In the genomic region with DNA sequence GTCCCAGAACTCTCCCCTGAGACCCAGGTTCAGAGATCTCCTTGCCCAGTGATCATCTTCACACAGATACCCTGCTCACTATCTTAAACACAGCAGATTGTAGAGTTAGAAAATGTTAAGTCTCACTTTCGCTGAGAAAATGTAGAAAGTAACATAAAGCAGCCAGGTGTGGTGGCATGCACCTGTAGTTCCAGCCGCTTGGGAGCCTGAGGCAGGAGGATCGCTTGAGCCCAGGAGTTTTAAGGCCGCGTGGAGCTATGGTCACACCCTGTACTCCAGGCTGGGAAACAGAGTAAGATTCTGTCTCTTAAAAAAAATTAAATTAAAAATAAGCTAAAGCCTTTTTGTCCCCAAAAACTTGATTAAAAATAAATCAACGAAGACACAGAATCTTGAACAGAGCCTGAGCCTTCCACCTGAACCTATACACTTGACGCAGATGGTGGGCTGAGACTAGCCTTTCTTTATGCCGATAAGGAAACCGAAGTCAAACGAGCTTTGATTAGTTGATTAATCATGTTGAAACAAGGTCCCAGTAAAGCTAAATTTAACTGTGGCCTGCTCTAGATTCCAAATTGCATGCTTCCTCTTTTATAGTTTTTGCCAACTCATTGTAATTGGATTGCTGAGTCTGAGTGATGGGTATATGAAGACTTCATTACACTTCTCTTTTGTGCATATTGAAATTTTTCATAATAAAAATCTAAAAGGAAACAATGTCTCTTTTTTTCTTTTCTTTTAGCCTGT, we compare ENCODE assay signal across 9 cellular contexts. TPM values are rescaled to one million over a fixed set of nuclear protein-coding genes. Genes with fewer than 3 reads are reported as not detected.
A peak's percentile ranks its signal among the peaks of the same experiment; 100 is the strongest.
DNase-seq lines count a peak whose midpoint lies in the region; ATAC-seq and TF ChIP-seq lines count a peak whose summit lies in the region.
"Had no signal": no experiment of that assay in that cellular context is flagged by ENCODE, and none has a peak within 500 bp of the region (broad histone marks: within the 10 kb centered on the region; RNA-seq: fewer than 3 reads in every experiment).

No MANE protein-coding gene starts in this region.

- POLR2A ChIA-PET in IMR-90 (lab: Charles Lee; ENCODE audit: unreplicated experiment): no interaction called here
- POLR2A ChIA-PET in activated naive CD8-positive, alpha-beta T cell treated with anti-CD3 and anti-CD28 coated beads, Interleukin-2, amount 10 ng/mL, durations not matched to agents 7 days and 5 days (lab: Charles Lee): interaction anchor here (0.8 to 3.0 kb wide), 8 partner anchors 9 to 36 kb away, joined by 3 to 25 read pairs (median 6); no protein-coding TSS in a partner anchor

- peaks cover 37% of the 10 kb centered on the region for H3K4me1 Mint-ChIP-seq in activated naive CD8-positive, alpha-beta T cell treated with anti-CD3 and anti-CD28 coated beads, Interleukin-2, amount 10 ng/mL, durations not matched to agents 7 days and 5 days

- peak overlapping the region; percentile 69 for H3K4me3 Mint-ChIP-seq in activated naive CD8-positive, alpha-beta T cell treated with anti-CD3 and anti-CD28 coated beads, Interleukin-2, amount 10 ng/mL, durations not matched to agents 7 days and 5 days
- H3K4me3 Mint-ChIP-seq: WTC11 had no signal

- H3K4me3 ChIP-seq in IMR-90 (ENCODE audit: insufficient read depth, low read depth, low read length) (no peak overlapping the region), HAP-1 (no peak overlapping the region)

- H3K79me1 ChIP-seq in IMR-90 (ENCODE audit: low read depth in 1 of 2, low read length in 2 of 2): no peaks in the 10 kb centered on the region

- no peak overlapping the region for H2BK20ac ChIP-seq in IMR-90 (ENCODE audit: low read depth, low read length)

- peaks cover 16% of the 10 kb centered on the region for H3K36me3 Mint-ChIP-seq in activated naive CD8-positive, alpha-beta T cell treated with anti-CD3 and anti-CD28 coated beads, Interleukin-2, amount 10 ng/mL, durations not matched to agents 7 days and 5 days

- TF ChIP-seq POLR2A in IMR-90 (IDR thresholded peaks at IDR 0.05; ENCODE audit: low read depth, low read length): no peak

- H3K4me1 ChIP-seq in IMR-90 (ENCODE audit: control insufficient read depth, insufficient read depth, low read length) (peaks cover 12% of the 10 kb centered on the region), HAP-1 (peaks cover 15% of the 10 kb centered on the region)

- H2AFZ ChIP-seq in IMR-90 (replicated peaks; ENCODE audit: low read length, poor library complexity): no peak overlapping the region

- TF ChIP-seq RAD21 in IMR-90 (IDR thresholded peaks at IDR 0.05; ENCODE audit: low read length): no peak

- H3K14ac ChIP-seq in IMR-90 (replicated peaks; ENCODE audit: low read depth, low read length): no peak overlapping the region

- TF ChIP-seq CTCF in IMR-90 (conservative IDR thresholded peaks at IDR 0.05; ENCODE audit: low read depth, low read length): no peak

- peak; percentile 33 for ATAC-seq in GM18517 (IDR thresholded peaks at IDR 0.05; ENCODE audit: unreplicated experiment)
- ATAC-seq in GM21619 (IDR thresholded peaks at IDR 0.05; ENCODE audit: unreplicated experiment): peak; percentile 21
- no peak for ATAC-seq in IMR-90 (ENCODE audit: low read depth)
- peak; percentile 1 for ATAC-seq in activated naive CD8-positive, alpha-beta T cell treated with anti-CD3 and anti-CD28 coated beads, Interleukin-2, amount 10 ng/mL, durations not matched to agents 7 days and 5 days (ENCODE audit: low read depth)
- ATAC-seq: WTC11 had no signal

- no peak overlapping the region for H2BK5ac ChIP-seq in IMR-90 (ENCODE audit: low read depth, low read length, poor library complexity, severe bottlenecking)

- no peak overlapping the region for H3K23ac ChIP-seq in IMR-90 (ENCODE audit: low read depth, low read length)

- in situ Hi-C loops in IMR-90 (cut with MboI; ENCODE audit: low sequenced_read_pairs): no loop called here
- in situ Hi-C loops in HAP-1 (cut with MboI; ENCODE audit: low sequenced_read_pairs): no loop called here

- no peak for DNase-seq in IMR-90
- no peak for DNase-seq in activated naive CD8-positive, alpha-beta T cell treated with anti-CD3 and anti-CD28 coated beads, Interleukin-2, amount 10 ng/mL, durations not matched to agents 7 days and 5 days
- no peak for DNase-seq in HAP-1 (ENCODE audit: low spot score in 2 of 2)
- no peak for DNase-seq in NCI-H526 (lab: John Stamatoyannopoulos, UW)
- DNase-seq in NCI-H2196 treated with DMSO at 0.1 percent for 48 hours (lab: John Stamatoyannopoulos, UW; ENCODE audit: unreplicated experiment): no peak
- DNase-seq in NK-92 (lab: John Stamatoyannopoulos, UW; ENCODE audit: unreplicated experiment): no peak

- peaks cover 6% of the 10 kb centered on the region; the same call in 1 of the 2 replicates for H3K9me1 ChIP-seq in IMR-90 (ENCODE audit: insufficient read depth, low read length)

- 0 out of 2 replicates have a peak overlapping the region, but pooled peaks have one; percentile 9 for H3K4ac ChIP-seq in IMR-90 (ENCODE audit: low read depth, low read length)

- H3K27ac Mint-ChIP-seq in activated naive CD8-positive, alpha-beta T cell treated with anti-CD3 and anti-CD28 coated beads, Interleukin-2, amount 10 ng/mL, durations not matched to agents 7 days and 5 days: peak overlapping the region; percentile 96
- H3K27ac Mint-ChIP-seq: WTC11 had no signal

- H3K27me3 Mint-ChIP-seq in activated naive CD8-positive, alpha-beta T cell treated with anti-CD3 and anti-CD28 coated beads, Interleukin-2, amount 10 ng/mL, durations not matched to agents 7 days and 5 days: no peaks in the 10 kb centered on the region

- no peak overlapping the region for H2BK120ac ChIP-seq in IMR-90 (ENCODE audit: low read depth, low read length)

- no TSS peak for BruUV-seq in IMR-90 (replicated peaks; lab: Mats Ljungman, UMichigan)

- WGBS in IMR-90 (ENCODE audit: extremely low coverage in 2 of 2, insufficient read length in 1 of 2), 2 experiments: no CpG with 5 or more reads among the region's 10 CpGs

- H3K36me3 ChIP-seq in IMR-90 (ENCODE audit: control insufficient read depth, insufficient read depth, low read length) (no peaks in the 10 kb centered on the region), HAP-1 (replicated peaks) (no peaks in the 10 kb centered on the region)

- H3K27me3 ChIP-seq in IMR-90 (ENCODE audit: control insufficient read depth, insufficient read depth, low read length) (no peaks in the 10 kb centered on the region), HAP-1 (ENCODE audit: low read depth) (no peaks in the 10 kb centered on the region)

- H2AK9ac ChIP-seq in IMR-90 (replicated peaks; ENCODE audit: low read depth, low read length, poor library complexity): no peak overlapping the region

- H3K9me3 ChIP-seq in IMR-90 (ENCODE audit: control insufficient read depth, insufficient read depth, low read length) (no peaks in the 10 kb centered on the region), HAP-1 (peaks cover 2% of the 10 kb centered on the region; the same call in 1 of the 2 replicates)

- H4K20me1 ChIP-seq in IMR-90 (ENCODE audit: insufficient read depth, low read length): no peaks in the 10 kb centered on the region

- no peak overlapping the region for H4K8ac ChIP-seq in IMR-90 (ENCODE audit: low read depth in 2 of 2, low read length in 2 of 2)

- H3K27ac ChIP-seq in IMR-90 (ENCODE audit: insufficient read depth, low read length): no peak overlapping the region

- intact Hi-C loops in IMR-90 (cut with micrococcal nuclease): no loop called here

- no peak overlapping the region for H4K5ac ChIP-seq in IMR-90 (ENCODE audit: low read depth, low read length)

- dilution Hi-C loops in IMR-90 (cut with HindIII; ENCODE audit: low sequenced_read_pairs, unreplicated experiment): no loop called here

- peaks cover 2% of the 10 kb centered on the region for H3K9me3 Mint-ChIP-seq in activated naive CD8-positive, alpha-beta T cell treated with anti-CD3 and anti-CD28 coated beads, Interleukin-2, amount 10 ng/mL, durations not matched to agents 7 days and 5 days

- H3K18ac ChIP-seq in IMR-90 (ENCODE audit: low read depth, low read length): no peak overlapping the region

- no peak overlapping the region for H4K91ac ChIP-seq in IMR-90 (ENCODE audit: insufficient read depth, low read depth, low read length)

- CTCF ChIA-PET in IMR-90 (lab: Yijun Ruan, JAX): interaction anchor here (1.6 kb wide), 1 partner anchor 38 kb away, joined by 4 read pairs; no protein-coding TSS in a partner anchor

- H3K56ac ChIP-seq in IMR-90 (ENCODE audit: extremely low read depth, insufficient read depth, low read length): no peak overlapping the region

- H3K9ac ChIP-seq in IMR-90 (ENCODE audit: low read depth, low read length): no peak overlapping the region

- H2BK15ac ChIP-seq in IMR-90 (ENCODE audit: low read depth, low read length): no peak overlapping the region

- H3K4me2 ChIP-seq in IMR-90 (ENCODE audit: low read depth, low read length): no peak overlapping the region

- H2AK5ac ChIP-seq in IMR-90 (ENCODE audit: low read depth, low read length): no peak overlapping the region

TF ChIP-seq in IMR-90, 13 proteins besides CTCF, POLR2A, EP300 and RAD21:
- TF ChIP-seq, protein P1, sequence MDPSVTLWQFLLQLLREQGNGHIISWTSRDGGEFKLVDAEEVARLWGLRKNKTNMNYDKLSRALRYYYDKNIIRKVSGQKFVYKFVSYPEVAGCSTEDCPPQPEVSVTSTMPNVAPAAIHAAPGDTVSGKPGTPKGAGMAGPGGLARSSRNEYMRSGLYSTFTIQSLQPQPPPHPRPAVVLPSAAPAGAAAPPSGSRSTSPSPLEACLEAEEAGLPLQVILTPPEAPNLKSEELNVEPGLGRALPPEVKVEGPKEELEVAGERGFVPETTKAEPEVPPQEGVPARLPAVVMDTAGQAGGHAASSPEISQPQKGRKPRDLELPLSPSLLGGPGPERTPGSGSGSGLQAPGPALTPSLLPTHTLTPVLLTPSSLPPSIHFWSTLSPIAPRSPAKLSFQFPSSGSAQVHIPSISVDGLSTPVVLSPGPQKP (IDR thresholded peaks at IDR 0.05; ENCODE audit: borderline replicate concordance, low read depth, low read length): no peak
- TF ChIP-seq CHD1 (IDR thresholded peaks at IDR 0.05; ENCODE audit: low read depth, low read length): no peak
- TF ChIP-seq FOS (IDR thresholded peaks at IDR 0.05; ENCODE audit: low read depth, low read length): no peak

RNA-seq across cellular contexts. Expression of gene BLM, which starts 31.3 kb away (rescaled TPM):
- 6.5 and 7.2 TPM in 2 replicates for total RNA-seq in IMR-90 (2012; rRNA removed)
- 2.3 and 2.5 TPM in 2 replicates for polyA plus RNA-seq in IMR-90 (2012; rRNA removed)
- polyA plus RNA-seq in IMR-90 (2012; cell fraction: cytosol; rRNA removed): 0.26 and 0.64 TPM in 2 replicates
- polyA plus RNA-seq in IMR-90 (2012; cell fraction: nucleus; rRNA removed; ENCODE audit: low replicate concordance): 0.27 and 1.7 TPM in 2 replicates
- total RNA-seq in activated naive CD8-positive, alpha-beta T cell treated with anti-CD3 and anti-CD28 coated beads, Interleukin-2, amount 10 ng/mL, durations not matched to agents 7 days and 5 days: 10 to 100 TPM; 36.6 to 41.0 TPM
